In the genomic region with DNA sequence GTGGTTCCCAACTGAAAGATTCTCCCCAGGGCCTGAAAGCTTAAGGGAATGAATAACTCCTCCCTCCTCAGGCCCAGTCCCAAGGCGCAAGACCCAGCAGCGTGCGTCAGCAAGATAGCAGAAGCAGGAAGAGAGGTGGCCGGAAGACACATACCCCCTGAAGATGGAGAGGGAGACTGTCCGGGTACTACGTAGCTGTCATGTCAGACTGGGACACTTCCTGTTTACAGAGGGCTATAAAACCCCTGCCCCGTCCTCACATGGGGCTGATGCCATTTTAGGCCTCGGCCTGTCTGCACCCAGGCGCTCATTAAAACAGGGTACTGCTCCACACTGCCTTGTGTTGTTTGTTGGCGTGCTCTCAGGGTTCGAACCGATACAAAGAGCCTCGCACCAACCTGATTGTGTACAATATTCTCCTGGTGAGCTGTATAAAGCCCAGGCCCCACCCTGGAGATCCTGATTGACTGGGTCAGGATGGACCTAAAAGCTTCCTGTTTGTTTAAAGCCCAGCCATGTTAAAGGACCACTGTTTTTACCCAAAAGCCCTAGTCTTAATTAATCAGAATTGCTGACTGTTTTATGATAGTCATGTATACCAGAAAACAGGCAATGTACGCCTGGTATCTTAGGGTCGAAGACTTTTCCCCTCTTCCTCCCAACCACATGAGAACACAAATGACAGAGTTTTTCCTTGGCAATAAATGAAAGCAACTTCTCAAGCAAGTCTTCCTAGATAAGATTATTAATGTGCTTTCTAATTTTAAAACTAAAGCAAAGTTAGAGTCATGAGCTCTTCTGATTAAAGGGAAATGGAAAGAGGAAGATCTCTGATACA, we compare ENCODE assay signal across 18 cellular contexts.
DNase-seq lines count a peak whose midpoint lies in the region; ATAC-seq and TF ChIP-seq lines count a peak whose summit lies in the region.
"Had no signal": no experiment of that assay in that cellular context is flagged by ENCODE, and none has a peak within 500 bp of the region (broad histone marks: within the 10 kb centered on the region; RNA-seq: fewer than 3 reads in every experiment).

No MANE protein-coding gene starts in this region.

- H3K36me3 ChIP-seq in HEK293 (ENCODE audit: control insufficient read depth in 2 of 2, insufficient read depth in 1 of 2, low read length in 2 of 2) (no peaks in the 10 kb centered on the region), gastroesophageal sphincter (no peaks in the 10 kb centered on the region)
- H3K36me3 ChIP-seq: gastrocnemius medialis had no signal

- peak overlapping the region; percentile 38 for H3K27ac Mint-ChIP-seq in chondrocyte (ENCODE audit: unreplicated experiment)
- H3K27ac Mint-ChIP-seq: activated CD4-positive, alpha-beta T cell treated with anti-CD3 and anti-CD28 coated beads, Interleukin-2, amount 10 ng/mL, durations not matched to agents 24 days and 14 days; activated naive CD8-positive, alpha-beta T cell treated with anti-CD3 and anti-CD28 coated beads for 36 hours; activated T-cell treated with anti-CD3 and anti-CD28 coated beads, Interleukin-2, amount 50 U/mL, for 24 hours; effector memory CD8-positive, alpha-beta T cell; natural killer cell; type B pancreatic cell had no signal

- CTCF ChIA-PET in HEK293 (lab: Yijun Ruan, JAX), result interaction anchor here (0.6 kb wide), 1 partner anchor 496 kb away, joined by 3 read pairs; no protein-coding TSS in a partner anchor

- H3K27ac ChIP-seq in HEK293 (ENCODE audit: extremely low read depth, low read depth, low read length) (no peak overlapping the region), gastroesophageal sphincter (peak overlapping the region in 2 of 4 donors; percentile 9 to 23)
- H3K27ac ChIP-seq: gastrocnemius medialis had no signal

- POLR2A ChIA-PET in HEK293 (lab: Yijun Ruan, JAX), result no interaction called here

- no peaks in the 10 kb centered on the region for H3K27me3 Mint-ChIP-seq in chondrocyte (ENCODE audit: low read depth)
- H3K27me3 Mint-ChIP-seq: activated CD4-positive, alpha-beta T cell treated with anti-CD3 and anti-CD28 coated beads, Interleukin-2, amount 10 ng/mL, durations not matched to agents 24 days and 14 days; activated T-cell treated with anti-CD3 and anti-CD28 coated beads, Interleukin-2, amount 50 U/mL, for 24 hours; effector memory CD8-positive, alpha-beta T cell; type B pancreatic cell had no signal

- WGBS in gastroesophageal sphincter (ENCODE audit: low coverage in 1 of 2), 2 donors, result 29 to 90% methylated on average over 2 to 11 of the region's 15 CpGs

- TF ChIP-seq CTCF in HEK293 (tag by site-specific recombination; IDR thresholded peaks at IDR 0.05), result no peak
- no peak for TF ChIP-seq CTCF in chondrocyte (IDR thresholded peaks at IDR 0.05)
- TF ChIP-seq CTCF in gastroesophageal sphincter (IDR thresholded peaks at IDR 0.05), result no peak

- TF ChIP-seq EP300 in gastroesophageal sphincter (IDR thresholded peaks at IDR 0.05), result no peak

- DNase-seq in chondrocyte (ENCODE audit: low spot score) (no peak), left lobe of liver (ENCODE audit: low spot score) (peak; percentile 44), putamen (ENCODE audit: low spot score) (peak; percentile 41)
- DNase-seq in activated effector memory CD4-positive, alpha-beta T cell treated with Interleukin-2 at 50 U/mL for 16 hours, result no peak
- DNase-seq: activated CD4-positive, alpha-beta T cell treated with anti-CD3 and anti-CD28 coated beads, Interleukin-2, amount 10 ng/mL, durations not matched to agents 24 days and 14 days; activated naive CD8-positive, alpha-beta T cell treated with anti-CD3 and anti-CD28 coated beads for 36 hours; activated T-cell treated with anti-CD3 and anti-CD28 coated beads, Interleukin-2, amount 50 U/mL, for 24 hours; effector memory CD8-positive, alpha-beta T cell; gastrocnemius medialis; MV-4-11; natural killer cell; SIG-M5; stimulated activated CD4-positive, alpha-beta T cell treated with anti-CD3 and anti-CD28 coated beads, Interleukin-4, amount 100 ng/mL, for 1 hour had no signal

- H3K27me3 ChIP-seq in gastroesophageal sphincter, result no peaks in the 10 kb centered on the region
- H3K27me3 ChIP-seq: gastrocnemius medialis had no signal

- TF ChIP-seq POLR2A in gastroesophageal sphincter (IDR thresholded peaks at IDR 0.05), result no peak
- no peak for TF ChIP-seq POLR2A in GM18505 (IDR thresholded peaks at IDR 0.05; ENCODE audit: borderline replicate concordance, extremely low read depth, insufficient read depth, insufficient read length)

- H3K9me3 ChIP-seq in HEK293 (ENCODE audit: control insufficient read depth, insufficient read depth, low read depth, low read length) (no peaks in the 10 kb centered on the region), gastroesophageal sphincter (no peaks in the 10 kb centered on the region)
- H3K9me3 ChIP-seq: gastrocnemius medialis had no signal

- H3K4me3 Mint-ChIP-seq in chondrocyte (ENCODE audit: unreplicated experiment), result no peak overlapping the region
- H3K4me3 Mint-ChIP-seq: activated CD4-positive, alpha-beta T cell treated with anti-CD3 and anti-CD28 coated beads, Interleukin-2, amount 10 ng/mL, durations not matched to agents 24 days and 14 days; activated naive CD8-positive, alpha-beta T cell treated with anti-CD3 and anti-CD28 coated beads for 36 hours; activated T-cell treated with anti-CD3 and anti-CD28 coated beads, Interleukin-2, amount 50 U/mL, for 24 hours; effector memory CD8-positive, alpha-beta T cell; natural killer cell; type B pancreatic cell had no signal

- H3K4me3 ChIP-seq in HEK293 (ENCODE audit: low read depth, low read length), result no peak overlapping the region
- no peak overlapping the region for H3K4me3 ChIP-seq in gastroesophageal sphincter
- H3K4me3 ChIP-seq: gastrocnemius medialis had no signal

- H3K4me1 Mint-ChIP-seq in chondrocyte (ENCODE audit: low read depth), result peaks cover 80% of the 10 kb centered on the region
- H3K4me1 Mint-ChIP-seq: activated CD4-positive, alpha-beta T cell treated with anti-CD3 and anti-CD28 coated beads, Interleukin-2, amount 10 ng/mL, durations not matched to agents 24 days and 14 days; activated naive CD8-positive, alpha-beta T cell treated with anti-CD3 and anti-CD28 coated beads for 36 hours; natural killer cell had no signal

- no peaks in the 10 kb centered on the region for H3K9me3 Mint-ChIP-seq in chondrocyte (ENCODE audit: low read depth)
- H3K9me3 Mint-ChIP-seq: activated CD4-positive, alpha-beta T cell treated with anti-CD3 and anti-CD28 coated beads, Interleukin-2, amount 10 ng/mL, durations not matched to agents 24 days and 14 days; activated naive CD8-positive, alpha-beta T cell treated with anti-CD3 and anti-CD28 coated beads for 36 hours; activated T-cell treated with anti-CD3 and anti-CD28 coated beads, Interleukin-2, amount 50 U/mL, for 24 hours; effector memory CD8-positive, alpha-beta T cell; type B pancreatic cell had no signal

- peaks cover 11% of the 10 kb centered on the region for H3K4me1 ChIP-seq in HEK293 (ENCODE audit: control insufficient read depth, insufficient read depth, low read length)
- H3K4me1 ChIP-seq in gastroesophageal sphincter, result peaks cover 0 to 4% (median 3%) of the 10 kb centered on the region in 3 donors

- ATAC-seq in left lobe of liver (peak; percentile 30), GM18861 (IDR thresholded peaks at IDR 0.05; ENCODE audit: unreplicated experiment) (no peak), gastroesophageal sphincter (no peak), GM18505 (IDR thresholded peaks at IDR 0.05; ENCODE audit: unreplicated experiment) (no peak)
- ATAC-seq: effector memory CD8-positive, alpha-beta T cell; natural killer cell had no signal

- H3K36me3 Mint-ChIP-seq in chondrocyte (ENCODE audit: low read depth), result peaks cover 3% of the 10 kb centered on the region
- H3K36me3 Mint-ChIP-seq: activated naive CD8-positive, alpha-beta T cell treated with anti-CD3 and anti-CD28 coated beads for 36 hours; natural killer cell had no signal

TF ChIP-seq in HEK293, 187 proteins besides CTCF, POLR2A, EP300 and RAD21 (continues in another document):
- TF ChIP-seq ZNF654 (tag by site-specific recombination; IDR thresholded peaks at IDR 0.05; ENCODE audit: low read depth), result no peak
- TF ChIP-seq, protein P1, sequence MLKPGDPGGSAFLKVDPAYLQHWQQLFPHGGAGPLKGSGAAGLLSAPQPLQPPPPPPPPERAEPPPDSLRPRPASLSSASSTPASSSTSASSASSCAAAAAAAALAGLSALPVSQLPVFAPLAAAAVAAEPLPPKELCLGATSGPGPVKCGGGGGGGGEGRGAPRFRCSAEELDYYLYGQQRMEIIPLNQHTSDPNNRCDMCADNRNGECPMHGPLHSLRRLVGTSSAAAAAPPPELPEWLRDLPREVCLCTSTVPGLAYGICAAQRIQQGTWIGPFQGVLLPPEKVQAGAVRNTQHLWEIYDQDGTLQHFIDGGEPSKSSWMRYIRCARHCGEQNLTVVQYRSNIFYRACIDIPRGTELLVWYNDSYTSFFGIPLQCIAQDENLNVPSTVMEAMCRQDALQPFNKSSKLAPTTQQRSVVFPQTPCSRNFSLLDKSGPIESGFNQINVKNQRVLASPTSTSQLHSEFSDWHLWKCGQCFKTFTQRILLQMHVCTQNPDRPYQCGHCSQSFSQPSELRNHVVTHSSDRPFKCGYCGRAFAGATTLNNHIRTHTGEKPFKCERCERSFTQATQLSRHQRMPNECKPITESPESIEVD (tag by site-specific recombination; IDR thresholded peaks at IDR 0.05), result no peak
- TF ChIP-seq ZNF169 (tag by site-specific recombination; IDR thresholded peaks at IDR 0.05), result no peak
- no peak for TF ChIP-seq ZNF792 (tag by site-specific recombination; IDR thresholded peaks at IDR 0.05)
- TF ChIP-seq, protein P2, sequence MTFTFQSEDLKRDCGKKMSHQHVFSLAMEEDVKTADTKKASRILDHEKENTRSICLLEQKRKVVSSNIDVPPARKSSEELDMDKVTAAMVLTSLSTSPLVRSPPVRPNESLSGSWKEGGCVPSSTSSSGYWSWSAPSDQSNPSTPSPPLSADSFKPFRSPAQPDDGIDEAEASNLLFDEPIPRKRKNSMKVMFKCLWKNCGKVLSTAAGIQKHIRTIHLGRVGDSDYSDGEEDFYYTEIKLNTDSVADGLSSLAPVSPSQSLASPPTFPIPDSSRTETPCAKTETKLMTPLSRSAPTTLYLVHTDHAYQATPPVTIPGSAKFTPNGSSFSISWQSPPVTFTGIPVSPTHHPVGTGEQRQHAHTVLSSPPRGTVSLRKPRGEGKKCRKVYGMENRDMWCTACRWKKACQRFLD (tag by site-specific recombination; IDR thresholded peaks at IDR 0.05), result no peak
- TF ChIP-seq, protein P3, sequence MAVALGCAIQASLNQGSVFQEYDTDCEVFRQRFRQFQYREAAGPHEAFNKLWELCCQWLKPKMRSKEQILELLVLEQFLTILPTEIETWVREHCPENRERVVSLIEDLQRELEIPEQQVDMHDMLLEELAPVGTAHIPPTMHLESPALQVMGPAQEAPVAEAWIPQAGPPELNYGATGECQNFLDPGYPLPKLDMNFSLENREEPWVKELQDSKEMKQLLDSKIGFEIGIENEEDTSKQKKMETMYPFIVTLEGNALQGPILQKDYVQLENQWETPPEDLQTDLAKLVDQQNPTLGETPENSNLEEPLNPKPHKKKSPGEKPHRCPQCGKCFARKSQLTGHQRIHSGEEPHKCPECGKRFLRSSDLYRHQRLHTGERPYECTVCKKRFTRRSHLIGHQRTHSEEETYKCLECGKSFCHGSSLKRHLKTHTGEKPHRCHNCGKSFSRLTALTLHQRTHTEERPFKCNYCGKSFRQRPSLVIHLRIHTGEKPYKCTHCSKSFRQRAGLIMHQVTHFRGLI (tag by site-specific recombination; IDR thresholded peaks at IDR 0.05), result 0 out of 2 replicates have a peak, but pooled peaks have one; percentile 31

Comparison
In these comparisons a context has a peak if more than half of its experiments do, and no peak if none do; other contexts are left out.
1. DNase-seq: peak in left lobe of liver (single experiment) and putamen (single experiment); none in chondrocyte (single experiment) and activated effector memory CD4-positive, alpha-beta T cell treated with Interleukin-2 at 50 U/mL for 16 hours (single experiment).